In genomic region chr10:13439771-13440708, GRCh38 we compare ENCODE assay signal across 8 cellular contexts.
A peak's percentile ranks its signal among the peaks of the same experiment; 100 is the strongest.
DNase-seq lines count a peak whose midpoint lies in the region; ATAC-seq, FAIRE-seq and TF ChIP-seq lines count a peak whose summit lies in the region.

No MANE protein-coding gene starts in this region.

- no peak overlapping the region for H3K9ac ChIP-seq in iPS-15b (ENCODE audit: low read depth, low read length)

- H3K9me3 ChIP-seq in ascending aorta (no peaks in the 10 kb centered on the region), iPS-15b (ENCODE audit: control insufficient read depth, insufficient read depth, low read length) (no peaks in the 10 kb centered on the region), small intestine (ENCODE audit: control insufficient read depth, low read depth) (no peaks in the 10 kb centered on the region)

- H3K4me1 ChIP-seq in ascending aorta (peaks cover 7 to 8% of the 10 kb centered on the region in 2 donors), iPS-15b (ENCODE audit: control insufficient read depth, insufficient read depth, low read length) (peaks cover 7% of the 10 kb centered on the region), small intestine (ENCODE audit: control insufficient read depth in 2 of 2, insufficient read depth in 1 of 2, low read depth in 1 of 2, low read length in 1 of 2) (no peaks in the 10 kb centered on the region)

- peak; percentile 66 for ATAC-seq in GM19452 (IDR thresholded peaks at IDR 0.05; ENCODE audit: unreplicated experiment)
- ATAC-seq in GM21717 (IDR thresholded peaks at IDR 0.05; ENCODE audit: unreplicated experiment) = no peak

- H3K4me3 ChIP-seq in ascending aorta (peak overlapping the region; percentile 36 to 58), iPS-15b (ENCODE audit: low read depth, low read length) (peak overlapping the region; percentile 62), small intestine (ENCODE audit: low read depth in 1 of 2, low read length in 2 of 2) (peak overlapping the region in 1 of 2 donors; percentile 1)

- peak; percentile 53 to 88 (median 87) for TF ChIP-seq CTCF in ascending aorta (IDR thresholded peaks at IDR 0.05)

- H3K36me3 ChIP-seq in ascending aorta (no peaks in the 10 kb centered on the region), iPS-15b (ENCODE audit: control insufficient read depth, insufficient read depth, low read length) (no peaks in the 10 kb centered on the region), small intestine (ENCODE audit: control insufficient read depth in 2 of 2, insufficient read depth in 2 of 2, low read length in 2 of 2) (no peaks in the 10 kb centered on the region)

- no peak for FAIRE-seq in small intestine (lab: Jason Lieb, UNC)

- DNase-seq in Ammon's horn (ENCODE audit: low spot score) = peak; percentile 52
- peak; percentile 69 for DNase-seq in LoVo (ENCODE audit: low spot score)
- peak; percentile 14 for DNase-seq in T-helper 22 cell (ENCODE audit: low read depth)
- no peak for DNase-seq in ascending aorta (ENCODE audit: low spot score in 2 of 2)
- DNase-seq in small intestine = peak; percentile 65

- no peak overlapping the region for H3K27ac ChIP-seq in ascending aorta
- no peak overlapping the region for H3K27ac ChIP-seq in small intestine (ENCODE audit: low read depth in 1 of 2, low read length in 1 of 2)

- no peaks in the 10 kb centered on the region for H3K27me3 ChIP-seq in ascending aorta
- H3K27me3 ChIP-seq in iPS-15b (ENCODE audit: control insufficient read depth, insufficient read depth, low read length) = peaks cover 25% of the 10 kb centered on the region
- peaks cover 0 to 6% of the 10 kb centered on the region in 2 donors for H3K27me3 ChIP-seq in small intestine (ENCODE audit: control insufficient read depth in 2 of 2, insufficient read depth in 2 of 2, low read length in 2 of 2)

- intact Hi-C loops in ascending aorta (cut with DNase I) = loop anchor here (2.0 to 5.0 kb wide), 2 partner anchors 67 to 278 kb away; partner anchors contain the start of gene MCM10

- 1 to 13% (median 6%) methylated on average over 45 to 46 of the region's 46 CpGs for WGBS in small intestine, 3 donors

Comparison
In these comparisons a context has a peak if more than half of its experiments do, and no peak if none do; other contexts are left out.
1. DNase-seq: peak in Ammon's horn (single experiment), LoVo (single experiment), T-helper 22 cell (single experiment) and small intestine (single experiment); none in ascending aorta (0 of 2).